ENCODE assay signal across 7 cellular contexts in genomic region chr9:114718801-114719221, GRCh38. TPM values are rescaled to one million over a fixed set of nuclear protein-coding genes. Genes with fewer than 3 reads are reported as not detected.
DNase-seq lines count a peak whose midpoint lies in the region; ATAC-seq and TF ChIP-seq lines count a peak whose summit lies in the region.

No MANE protein-coding gene starts in this region.

- H3K4me3 ChIP-seq in esophagus (ENCODE audit: low read depth in 1 of 2, low read length in 2 of 2) = no peak overlapping the region
- H3K4me3 ChIP-seq in stomach = no peak overlapping the region

- WGBS in esophagus, 2 donors = 44 to 54% methylated on average over 8 of the region's 8 CpGs
- WGBS in stomach, 5 donors = 41 to 59% (median 52%) methylated on average over 8 of the region's 8 CpGs

- DNase-seq in activated CD4-positive, alpha-beta T cell treated with anti-CD3 and anti-CD28 coated beads for 4 hours = peak; percentile 84 to 88
- DNase-seq in stomach (peak; percentile 59), AG08395 (ENCODE audit: low spot score) (no peak), NCI-H146 treated with DMSO at 0.1 percent for 48 hours (lab: John Stamatoyannopoulos, UW; ENCODE audit: unreplicated experiment) (no peak)

- no peak for TF ChIP-seq POLR2A in stomach (IDR thresholded peaks at IDR 0.05)

- H3K27ac ChIP-seq in esophagus (ENCODE audit: low read depth in 2 of 2, low read length in 1 of 2) (peak overlapping the region; percentile 44 to 75), stomach (no peak overlapping the region)

- TF ChIP-seq CTCF in stomach (IDR thresholded peaks at IDR 0.05) = no peak

- H3K4me1 ChIP-seq in esophagus (ENCODE audit: control insufficient read depth in 2 of 2, insufficient read depth in 2 of 2, low read length in 1 of 2) (peaks cover 0 to 7% of the 10 kb centered on the region in 2 donors), stomach (no peaks in the 10 kb centered on the region)

- no peaks in the 10 kb centered on the region for H3K36me3 ChIP-seq in esophagus (ENCODE audit: control insufficient read depth in 2 of 2, insufficient read depth in 2 of 2, low read length in 1 of 2)
- H3K36me3 ChIP-seq in stomach = no peaks in the 10 kb centered on the region

- H3K27me3 ChIP-seq in esophagus (ENCODE audit: control insufficient read depth in 1 of 2, insufficient read depth in 2 of 2, low read length in 2 of 2) (no peaks in the 10 kb centered on the region), stomach (peaks cover 0 to 23% (median 0%) of the 10 kb centered on the region in 3 donors)

- no peaks in the 10 kb centered on the region for H3K9me3 ChIP-seq in esophagus (ENCODE audit: control insufficient read depth in 2 of 2, insufficient read depth in 1 of 2, low read depth in 1 of 2, low read length in 1 of 2)
- no peaks in the 10 kb centered on the region for H3K9me3 ChIP-seq in stomach

- TF ChIP-seq EP300 in stomach (IDR thresholded peaks at IDR 0.05) = no peak

- ATAC-seq in HG02852 (IDR thresholded peaks at IDR 0.05; ENCODE audit: unreplicated experiment) (peak; percentile 96), HG03457 (IDR thresholded peaks at IDR 0.05; ENCODE audit: unreplicated experiment) (no peak)

- intact Hi-C loops in stomach (cut with DNase I; ENCODE audit: low total_unique reads) = no loop called here

RNA-seq across cellular contexts. Expression of gene TEX48, which starts 36.8 kb away (rescaled TPM):
- polyA plus RNA-seq in esophagus (not detected), stomach (not detected)
- total RNA-seq in stomach = not detected

Comparison
In these comparisons a context has a peak if more than half of its experiments do, and no peak if none do; other contexts are left out.
1. DNase-seq: peak in activated CD4-positive, alpha-beta T cell treated with anti-CD3 and anti-CD28 coated beads for 4 hours (2 of 2) and stomach (single experiment); none in AG08395 (single experiment) and NCI-H146 treated with DMSO at 0.1 percent for 48 hours (single experiment).
2. H3K27ac ChIP-seq: peak in esophagus (2 of 2); none in stomach (0 of 5).